9 cellular contexts compared by ENCODE assay signal in genomic region chr21:37357691-37358090, GRCh38.
"Had no signal": no experiment of that assay in that cellular context is flagged by ENCODE, and none has a peak within 500 bp of the region (broad histone marks: within the 10 kb centered on the region; RNA-seq: fewer than 3 reads in every experiment).

No MANE protein-coding gene starts in this region.

- H3K4me3 Mint-ChIP-seq: activated T-helper 1 cell treated with anti-CD3 and anti-CD28 coated beads, Interleukin-12 subunit alpha, Interleukin-12 subunit beta, Interleukin-2, Interleukin-4 antibody, amounts not matched to agents 30 ng/mL and 10 ng/mL and 1 ng/mL, durations not matched to agents 14 hours and 24 hours and 36 hours; naive B cell had no signal

- H3K9me3 Mint-ChIP-seq: activated T-helper 1 cell treated with anti-CD3 and anti-CD28 coated beads, Interleukin-12 subunit alpha, Interleukin-12 subunit beta, Interleukin-2, Interleukin-4 antibody, amounts not matched to agents 30 ng/mL and 10 ng/mL and 1 ng/mL, durations not matched to agents 14 hours and 24 hours and 36 hours had no signal

- H3K4me2 ChIP-seq: hepatocyte had no signal

- DNase-seq: activated naive CD4-positive, alpha-beta T cell; aorta; naive B cell; retina had no signal

- H3K79me2 ChIP-seq: hepatocyte, parathyroid adenoma had no signal

- H3K27ac Mint-ChIP-seq: activated T-helper 1 cell treated with anti-CD3 and anti-CD28 coated beads, Interleukin-12 subunit alpha, Interleukin-12 subunit beta, Interleukin-2, Interleukin-4 antibody, amounts not matched to agents 30 ng/mL and 10 ng/mL and 1 ng/mL, durations not matched to agents 14 hours and 24 hours and 36 hours had no signal

- H3K27me3 ChIP-seq: hepatocyte, thyroid gland had no signal

- H3K36me3 Mint-ChIP-seq: naive B cell had no signal

- H2AFZ ChIP-seq: hepatocyte, parathyroid adenoma had no signal

- H3K9me3 ChIP-seq: thyroid gland had no signal

- H3K4me1 ChIP-seq: parathyroid adenoma, thyroid gland had no signal

- H3K4me3 ChIP-seq: hepatocyte, thyroid gland had no signal

- H3K27ac ChIP-seq: hepatocyte, parathyroid adenoma, thyroid gland, VCaP had no signal

- H3K9ac ChIP-seq: parathyroid adenoma had no signal

- H3K36me3 ChIP-seq: thyroid gland had no signal
